In genomic region chr3:127544151-127544805, GRCh38 we compare ENCODE assay signal across 8 cellular contexts. TPM values are rescaled to one million over a fixed set of nuclear protein-coding genes. Genes with fewer than 3 reads are reported as not detected.
DNase-seq lines count a peak whose midpoint lies in the region; ATAC-seq and TF ChIP-seq lines count a peak whose summit lies in the region.

No MANE protein-coding gene starts in this region.

- H3K23ac ChIP-seq in trophoblast cell (ENCODE audit: low read length), result no peak overlapping the region

- H3K27me3 ChIP-seq in BJ (ENCODE audit: control insufficient read depth, insufficient read depth, low read length), result peaks cover 1% of the 10 kb centered on the region; the same call in 1 of the 2 replicates
- no peaks in the 10 kb centered on the region for H3K27me3 ChIP-seq in trophoblast cell (ENCODE audit: insufficient read depth, low read length)
- H3K27me3 ChIP-seq in upper lobe of right lung, result no peaks in the 10 kb centered on the region

- H2AK5ac ChIP-seq in trophoblast cell (ENCODE audit: low read length), result no peak overlapping the region

- ATAC-seq in GM19452 (IDR thresholded peaks at IDR 0.05; ENCODE audit: unreplicated experiment) (peak; percentile 71), upper lobe of right lung (peak; percentile 64)

- H3K9ac ChIP-seq in trophoblast cell (ENCODE audit: low read length), result no peak overlapping the region

- no CpG with 5 or more reads among the region's 11 CpGs for WGBS in trophoblast cell (ENCODE audit: extremely low coverage, insufficient coverage, insufficient read length)

- H3K18ac ChIP-seq in trophoblast cell (ENCODE audit: low read length), result no peak overlapping the region

- peaks cover 2 to 7% of the 10 kb centered on the region in 2 experiments for H3K4me1 ChIP-seq in trophoblast cell (ENCODE audit: control insufficient read depth in 1 of 2, insufficient read depth in 2 of 2, low read length in 2 of 2)
- peaks cover 22% of the 10 kb centered on the region for H3K4me1 ChIP-seq in upper lobe of right lung

- no peak for DNase-seq in BJ (ENCODE audit: low read depth)
- DNase-seq in M059J (ENCODE audit: low read depth), result peak; percentile 71
- peak; percentile 78 for DNase-seq in SK-MEL-5 (ENCODE audit: low read depth, low spot score)
- DNase-seq in activated naive CD4-positive, alpha-beta T cell (lab: John Stamatoyannopoulos, UW), result peak; percentile 9 to 50 (median 24)
- DNase-seq in germinal center (ENCODE audit: low spot score), result peak; percentile 83
- peak; percentile 67 to 85 for DNase-seq in trophoblast cell
- peak; percentile 84 for DNase-seq in upper lobe of right lung

- no peak overlapping the region for H3K27ac ChIP-seq in trophoblast cell (ENCODE audit: low read depth, low read length)
- no peak overlapping the region for H3K27ac ChIP-seq in upper lobe of right lung

- H2BK5ac ChIP-seq in trophoblast cell (ENCODE audit: low read depth, low read length, poor library complexity), result no peak overlapping the region

- H2AFZ ChIP-seq in trophoblast cell (ENCODE audit: insufficient read depth, low read length, poor library complexity), result no peak overlapping the region

- H3K14ac ChIP-seq in trophoblast cell (ENCODE audit: low read length), result no peak overlapping the region

- H3K4me2 ChIP-seq in trophoblast cell (ENCODE audit: low read length), result no peak overlapping the region

- H2BK120ac ChIP-seq in trophoblast cell (ENCODE audit: insufficient read depth, low read length, poor library complexity), result no peak overlapping the region

- POLR2A ChIA-PET in BJ (lab: Charles Lee), result no interaction called here

- H3K9me3 ChIP-seq in trophoblast cell (ENCODE audit: insufficient read depth, low read depth, low read length), result no peaks in the 10 kb centered on the region
- H3K9me3 ChIP-seq in upper lobe of right lung, result no peaks in the 10 kb centered on the region

- no peak overlapping the region for H4K8ac ChIP-seq in trophoblast cell (ENCODE audit: low read depth, low read length)

- in situ Hi-C loops in SK-MEL-5 (cut with HindIII; ENCODE audit: low pct_unique_long_range_greater_than_20kb, low sequenced_read_pairs), result no loop called here

- H3K4ac ChIP-seq in trophoblast cell (ENCODE audit: low read depth, low read length), result no peak overlapping the region

- TF ChIP-seq CTCF in BJ (IDR thresholded peaks at IDR 0.05; ENCODE audit: insufficient read depth, low read depth, low read length), result peak; percentile 87
- TF ChIP-seq CTCF in upper lobe of right lung (IDR thresholded peaks at IDR 0.05), result peak; percentile 92

- H3K36me3 ChIP-seq in BJ (ENCODE audit: control insufficient read depth, insufficient read depth, low read length) (no peaks in the 10 kb centered on the region), trophoblast cell (ENCODE audit: control insufficient read depth in 1 of 2, insufficient read depth in 2 of 2, low read length in 2 of 2) (no peaks in the 10 kb centered on the region), upper lobe of right lung (no peaks in the 10 kb centered on the region)

- CTCF ChIA-PET in BJ (lab: Yijun Ruan, JAX), result interaction anchor here (0.5 to 6.5 kb wide), 25 partner anchors 9 to 1068 kb away, joined by 3 to 61 read pairs (median 4); partner anchors contain the start of genes CHST13 and ZXDC

- H3K4me3 ChIP-seq in BJ (ENCODE audit: low read depth, low read length) (no peak overlapping the region), trophoblast cell (ENCODE audit: low read depth, low read length) (no peak overlapping the region), upper lobe of right lung (no peak overlapping the region)

- no peak overlapping the region for H4K91ac ChIP-seq in trophoblast cell (ENCODE audit: low read depth, low read length)

- H4K12ac ChIP-seq in trophoblast cell (ENCODE audit: low read depth, low read length), result no peak overlapping the region

- no peaks in the 10 kb centered on the region for H3K79me2 ChIP-seq in trophoblast cell (ENCODE audit: control insufficient read depth, insufficient read depth, low read length, poor library complexity)

- intact Hi-C loops in upper lobe of right lung (cut with DNase I), result no loop called here

- peaks cover 2% of the 10 kb centered on the region for H3K79me1 ChIP-seq in trophoblast cell (ENCODE audit: low read length)

- no peak overlapping the region for H2BK12ac ChIP-seq in trophoblast cell (ENCODE audit: low read length)

RNA-seq across cellular contexts. Expression of gene TPRA1, which starts 46.3 kb away (rescaled TPM):
- 42.3 and 72.2 TPM in 2 replicates for polyA plus RNA-seq in BJ (2011; rRNA removed)
- 46.3 and 77.7 TPM in 2 replicates for polyA minus RNA-seq in BJ (2011; rRNA and poly(A)+ RNA removed)
- 56.6 and 60.1 TPM in 2 replicates for total RNA-seq in M059J (2014; rRNA removed; shearing (Covaris generic))
- total RNA-seq in SK-MEL-5 (2014; rRNA removed; shearing (Covaris generic)), result 24.8 and 27.9 TPM in 2 replicates
- polyA plus RNA-seq in SK-MEL-5 (2015; cell fraction: cytosol; rRNA removed), result 32.4 and 32.7 TPM in 2 replicates
- polyA plus RNA-seq in SK-MEL-5 (2015; cell fraction: nucleus; rRNA removed), result 77.1 and 96.4 TPM in 2 replicates
- 11.5 and 13.0 TPM in 2 replicates for polyA plus RNA-seq in trophoblast cell (2013)
- 40.6 TPM for total RNA-seq in upper lobe of right lung

RNA-seq across cellular contexts. Expression of gene MCM2, which starts 53.9 kb away (rescaled TPM):
- 15.7 and 23.6 TPM in 2 replicates for polyA plus RNA-seq in BJ (2011; rRNA removed)
- polyA minus RNA-seq in BJ (2011; rRNA and poly(A)+ RNA removed), result 27.6 and 46.7 TPM in 2 replicates
- 87.2 and 157 TPM in 2 replicates for total RNA-seq in M059J (2014; rRNA removed; shearing (Covaris generic))
- 19.3 and 19.4 TPM in 2 replicates for total RNA-seq in SK-MEL-5 (2014; rRNA removed; shearing (Covaris generic))
- polyA plus RNA-seq in SK-MEL-5 (2015; cell fraction: cytosol; rRNA removed), result 25.6 and 42.8 TPM in 2 replicates
- 14.9 and 16.4 TPM in 2 replicates for polyA plus RNA-seq in SK-MEL-5 (2015; cell fraction: nucleus; rRNA removed)
- 15.4 and 15.8 TPM in 2 replicates for polyA plus RNA-seq in trophoblast cell (2013)
- 4.8 TPM for total RNA-seq in upper lobe of right lung
